ENCODE assay signal across 15 cellular contexts in the genomic region with DNA sequence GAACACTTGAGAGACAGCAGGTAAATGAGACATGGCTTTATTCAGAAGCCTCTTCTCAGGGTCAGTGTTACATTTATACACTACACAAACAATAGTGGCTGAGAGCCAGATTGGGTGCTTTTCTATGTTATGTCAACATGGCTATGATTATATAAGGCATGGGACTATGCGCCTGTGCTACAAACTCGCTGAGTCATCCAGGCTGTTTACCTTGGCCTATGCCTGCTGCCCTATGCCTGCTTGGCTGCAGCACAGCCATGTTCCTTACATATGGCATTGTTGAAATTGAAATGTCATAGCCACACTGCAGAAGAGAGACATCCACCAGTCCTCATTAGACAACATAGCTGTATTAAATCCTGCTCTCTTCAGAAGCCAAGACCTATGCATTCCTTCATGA.
DNase-seq lines count a peak whose midpoint lies in the region; ATAC-seq and TF ChIP-seq lines count a peak whose summit lies in the region.
"Had no signal": no experiment of that assay in that cellular context is flagged by ENCODE, and none has a peak within 500 bp of the region (broad histone marks: within the 10 kb centered on the region; RNA-seq: fewer than 3 reads in every experiment).

No MANE protein-coding gene starts in this region.

- no peaks in the 10 kb centered on the region for H3K36me3 Mint-ChIP-seq in activated T-cell treated with anti-CD3 and anti-CD28 coated beads, Interleukin-2, amount 50 U/mL, for 4 hours (ENCODE audit: insufficient read depth)

- peaks cover 6% of the 10 kb centered on the region for H3K9me3 Mint-ChIP-seq in activated T-cell treated with anti-CD3 and anti-CD28 coated beads, Interleukin-2, amount 50 U/mL, for 4 hours

- no peaks in the 10 kb centered on the region for H3K36me3 ChIP-seq in SJCRH30
- H3K36me3 ChIP-seq in uterus, result no peaks in the 10 kb centered on the region
- H3K36me3 ChIP-seq: left ventricle myocardium inferior, ovary had no signal

- TF ChIP-seq CTCF in uterus (IDR thresholded peaks at IDR 0.05), result no peak

- no peak overlapping the region for H3K4me3 Mint-ChIP-seq in activated T-cell treated with anti-CD3 and anti-CD28 coated beads, Interleukin-2, amount 50 U/mL, for 4 hours
- H3K4me3 Mint-ChIP-seq: activated CD4-positive, alpha-beta T cell treated with anti-CD3 and anti-CD28 coated beads for 36 hours; B cell had no signal

- no peak for TF ChIP-seq POLR2A in uterus (IDR thresholded peaks at IDR 0.05)

- intact Hi-C loops in uterus (cut with DNase I; ENCODE audit: low total_unique reads), result no loop called here

- DNase-seq in COR-L47 (lab: John Stamatoyannopoulos, UW) (peak; percentile 95), NCI-H1105 treated with DMSO at 0.1 percent for 48 hours (lab: John Stamatoyannopoulos, UW) (peak; percentile 12), SJCRH30 (peak; percentile 34), left lobe of liver (ENCODE audit: low spot score) (no peak), uterus (no peak), NAMALWA (ENCODE audit: low spot score) (no peak)
- DNase-seq in activated T-cell treated with anti-CD3 and anti-CD28 coated beads, Interleukin-2, amount 50 U/mL, for 4 hours, result no peak
- DNase-seq: activated CD4-positive, alpha-beta T cell treated with anti-CD3 and anti-CD28 coated beads for 36 hours; GM23248; left ventricle myocardium inferior; NCI-H1436 treated with DMSO at 0.1 percent for 48 hours; ovary; Right ventricle myocardium superior had no signal

- peaks cover 5% of the 10 kb centered on the region; the same call in 1 of the 2 replicates for H3K4me1 ChIP-seq in SJCRH30
- no peaks in the 10 kb centered on the region for H3K4me1 ChIP-seq in uterus
- H3K4me1 ChIP-seq: left ventricle myocardium inferior had no signal

- no peaks in the 10 kb centered on the region for H3K27me3 Mint-ChIP-seq in activated T-cell treated with anti-CD3 and anti-CD28 coated beads, Interleukin-2, amount 50 U/mL, for 4 hours (ENCODE audit: low read depth)
- H3K27me3 Mint-ChIP-seq: activated CD4-positive, alpha-beta T cell treated with anti-CD3 and anti-CD28 coated beads for 36 hours; B cell had no signal

- no peaks in the 10 kb centered on the region for H3K27me3 ChIP-seq in SJCRH30
- no peaks in the 10 kb centered on the region for H3K27me3 ChIP-seq in uterus
- H3K27me3 ChIP-seq: ovary had no signal

- no peak overlapping the region for H3K27ac ChIP-seq in SJCRH30
- no peak overlapping the region for H3K27ac ChIP-seq in uterus
- H3K27ac ChIP-seq: GM23248, left ventricle myocardium inferior, ovary had no signal

- peak; percentile 36 for ATAC-seq in left lobe of liver
- ATAC-seq in GM19324 (IDR thresholded peaks at IDR 0.05; ENCODE audit: low FRiP score, unreplicated experiment), result no peak
- ATAC-seq in activated T-cell treated with anti-CD3 and anti-CD28 coated beads, Interleukin-2, amount 50 U/mL, for 4 hours, result no peak
- ATAC-seq: activated CD4-positive, alpha-beta T cell treated with anti-CD3 and anti-CD28 coated beads for 36 hours had no signal

- H3K4me3 ChIP-seq in SJCRH30 (no peak overlapping the region), uterus (no peak overlapping the region)
- H3K4me3 ChIP-seq: GM23248, left ventricle myocardium inferior, ovary had no signal

- H3K9me3 ChIP-seq in SJCRH30 (replicated peaks) (no peaks in the 10 kb centered on the region), uterus (no peaks in the 10 kb centered on the region)
- H3K9me3 ChIP-seq: ovary had no signal

- no peaks in the 10 kb centered on the region for H3K4me1 Mint-ChIP-seq in activated T-cell treated with anti-CD3 and anti-CD28 coated beads, Interleukin-2, amount 50 U/mL, for 4 hours (ENCODE audit: low read depth)
- H3K4me1 Mint-ChIP-seq: activated CD4-positive, alpha-beta T cell treated with anti-CD3 and anti-CD28 coated beads for 36 hours; B cell had no signal

Comparison
In these comparisons a context has a peak if more than half of its experiments do, and no peak if none do; other contexts are left out.
1. DNase-seq: peak in COR-L47 (single experiment), NCI-H1105 treated with DMSO at 0.1 percent for 48 hours (single experiment) and SJCRH30 (2 of 2); none in left lobe of liver (single experiment), uterus (0 of 2), NAMALWA (single experiment) and activated T-cell treated with anti-CD3 and anti-CD28 coated beads, Interleukin-2, amount 50 U/mL, for 4 hours (single experiment).